In genomic region chr2:61605245-61605644, GRCh38 we compare ENCODE assay signal across 28 cellular contexts.
DNase-seq lines count a peak whose midpoint lies in the region; ATAC-seq, FAIRE-seq and TF ChIP-seq lines count a peak whose summit lies in the region.
"Had no signal": no experiment of that assay in that cellular context is flagged by ENCODE, and none has a peak within 500 bp of the region (broad histone marks: within the 10 kb centered on the region; RNA-seq: fewer than 3 reads in every experiment).

No MANE protein-coding gene starts in this region.

- no peaks in the 10 kb centered on the region for H3K9me3 Mint-ChIP-seq in chondrocyte (ENCODE audit: low read depth)
- H3K9me3 Mint-ChIP-seq: CD4-positive, alpha-beta memory T cell; CD8-positive, alpha-beta memory T cell had no signal

- ATAC-seq in A549 (no peak), HCT116 (no peak), K562 (no peak)
- ATAC-seq: GM12878 had no signal

- WGBS in A549 (ENCODE audit: missing lambda C conversion rate): 95% methylated on average over 3 of the region's 3 CpGs
- WGBS in K562 (ENCODE audit: insufficient coverage, low coverage, missing lambda C conversion rate): 41% methylated on average over 3 of the region's 3 CpGs
- WGBS in transverse colon (ENCODE audit: low coverage in 1 of 2), 2 donors: 90% methylated on average over 2 to 3 of the region's 3 CpGs

- H3K4me1 Mint-ChIP-seq in chondrocyte (ENCODE audit: low read depth): no peaks in the 10 kb centered on the region
- H3K4me1 Mint-ChIP-seq: CD14-positive monocyte; CD4-positive, alpha-beta memory T cell; CD4-positive, CD25-positive, alpha-beta regulatory T cell; CD8-positive, alpha-beta memory T cell had no signal

- FAIRE-seq in A549 (lab: Jason Lieb, UNC): no peak
- no peak for FAIRE-seq in K562 (lab: Jason Lieb, UNC)
- FAIRE-seq: A204.1, GM12878, GM12892, GM18507, GM19239 had no signal

- intact Hi-C loops in HCT116 (cut with micrococcal nuclease) (no loop called here), K562 (cut with micrococcal nuclease) (no loop called here), transverse colon (cut with DNase I; ENCODE audit: low total_unique reads) (no loop called here)

- DNase-seq in A549 (ENCODE audit: low read depth in 1 of 2, low spot score in 1 of 2) (no peak), HCT116 (ENCODE audit: low read depth, low spot score) (no peak), K562 (ENCODE audit: extremely low read depth in 1 of 4, low spot score in 3 of 4) (no peak), chondrocyte (ENCODE audit: low spot score) (peak; percentile 12), transverse colon (no peak), SHP77 treated with DMSO at 0.1 percent for 48 hours (lab: John Stamatoyannopoulos, UW) (no peak), HuH-7 (ENCODE audit: low spot score) (no peak), AG20443 (ENCODE audit: low spot score) (no peak)
- DNase-seq: 8988T; BE2C; C1 segment of cervical spinal cord; CD4-positive, alpha-beta memory T cell; CD4-positive, CD25-positive, alpha-beta regulatory T cell; CD8-positive, alpha-beta memory T cell; COR-L47; DMS 273 treated with DMSO at 0.1 percent for 48 hours; DMS153; DMS79; DND-41; EL; GDM1 had no signal

- no peak for TF ChIP-seq EP300 in A549 (IDR thresholded peaks at IDR 0.05)
- no peak for TF ChIP-seq EP300 in K562 (IDR thresholded peaks at IDR 0.05; ENCODE audit: low read length)
- no peak for TF ChIP-seq EP300 in transverse colon (IDR thresholded peaks at IDR 0.05; ENCODE audit: low read depth)

- no peaks in the 10 kb centered on the region for H3K36me3 ChIP-seq in HCT116 (ENCODE audit: control insufficient read depth in 1 of 2, insufficient read depth in 2 of 2, low read length in 2 of 2)
- no peaks in the 10 kb centered on the region for H3K36me3 ChIP-seq in K562 (ENCODE audit: control insufficient read depth, insufficient read depth, low read length)
- H3K36me3 ChIP-seq in transverse colon: no peaks in the 10 kb centered on the region
- H3K36me3 ChIP-seq: BE2C, BLaER1 had no signal

- H3K79me2 ChIP-seq in HCT116 (ENCODE audit: insufficient read depth, low read length) (no peaks in the 10 kb centered on the region), K562 (ENCODE audit: control insufficient read depth, insufficient read depth, low read length) (no peaks in the 10 kb centered on the region)

- no peak for TF ChIP-seq RAD21 in A549 (conservative IDR thresholded peaks at IDR 0.05 in 1 of 2, IDR thresholded peaks at IDR 0.05 in 1 of 2)
- TF ChIP-seq RAD21 in HCT116 (IDR thresholded peaks at IDR 0.05; ENCODE audit: low read depth): no peak
- TF ChIP-seq RAD21 in K562 (CRISPR knock-in tag; conservative IDR thresholded peaks at IDR 0.05 in 1 of 2, IDR thresholded peaks at IDR 0.05 in 1 of 2): no peak

- RAD21 ChIA-PET in HCT116 (lab: Charles Lee; ENCODE audit: low non-redundant PET in 1 of 2, low total read pairs in 2 of 2, uncharacterized antibody in 2 of 2, unreplicated experiment in 2 of 2): no interaction called here

- no peaks in the 10 kb centered on the region for H4K20me1 ChIP-seq in HCT116 (ENCODE audit: insufficient read depth)
- no peaks in the 10 kb centered on the region for H4K20me1 ChIP-seq in K562 (replicated peaks; ENCODE audit: control insufficient read depth, insufficient read depth, low read length)
- H4K20me1 ChIP-seq: BLaER1 had no signal

- BruUV-seq in HCT116 (replicated peaks; lab: Mats Ljungman, UMichigan) (no TSS peak), K562 (replicated peaks; lab: Mats Ljungman, UMichigan) (no TSS peak)

- no peaks in the 10 kb centered on the region for H3K27me3 Mint-ChIP-seq in chondrocyte (ENCODE audit: low read depth)
- H3K27me3 Mint-ChIP-seq: CD4-positive, alpha-beta memory T cell; CD8-positive, alpha-beta memory T cell had no signal

- H3K27me3 ChIP-seq in HCT116 (ENCODE audit: insufficient read depth, low read length) (no peaks in the 10 kb centered on the region), K562 (ENCODE audit: control insufficient read depth in 2 of 2, insufficient read depth in 2 of 2, low read length in 2 of 2) (no peaks in the 10 kb centered on the region), transverse colon (no peaks in the 10 kb centered on the region)
- H3K27me3 ChIP-seq: BE2C, BLaER1 had no signal

- no peaks in the 10 kb centered on the region for H3K9me1 ChIP-seq in K562 (ENCODE audit: control insufficient read depth, insufficient read depth, low read length)

- H3K4me2 ChIP-seq in A549 (no peak overlapping the region), HCT116 (ENCODE audit: low read length) (no peak overlapping the region), K562 (ENCODE audit: insufficient read depth, low read length) (no peak overlapping the region)
- H3K4me2 ChIP-seq: BLaER1 had no signal

- H3K36me3 Mint-ChIP-seq in chondrocyte (ENCODE audit: low read depth): no peaks in the 10 kb centered on the region
- H3K36me3 Mint-ChIP-seq: CD14-positive monocyte; CD4-positive, alpha-beta memory T cell; CD4-positive, CD25-positive, alpha-beta regulatory T cell; CD8-positive, alpha-beta memory T cell had no signal

- H3K27ac ChIP-seq in A549 (no peak overlapping the region), HCT116 (ENCODE audit: low read depth, low read length) (no peak overlapping the region), K562 (ENCODE audit: extremely low read depth, low read depth, low read length) (no peak overlapping the region), transverse colon (no peak overlapping the region)
- H3K27ac ChIP-seq: BLaER1 had no signal

- POLR2A ChIA-PET in A549 (lab: Yijun Ruan, JAX): no interaction called here
- POLR2A ChIA-PET in HCT116 (lab: Charles Lee): no interaction called here
- POLR2A ChIA-PET in K562 (lab: Yijun Ruan, JAX): no interaction called here

- H3K4me1 ChIP-seq in A549: no peaks in the 10 kb centered on the region
- H3K4me1 ChIP-seq in HCT116 (ENCODE audit: control insufficient read depth in 1 of 2, insufficient read depth in 2 of 2, low read length in 2 of 2): no peaks in the 10 kb centered on the region
- no peaks in the 10 kb centered on the region for H3K4me1 ChIP-seq in K562 (replicated peaks in 1 of 2; ENCODE audit: control insufficient read depth in 2 of 2, insufficient read depth in 2 of 2, low read length in 2 of 2)
- no peaks in the 10 kb centered on the region for H3K4me1 ChIP-seq in transverse colon
- H3K4me1 ChIP-seq: BE2C, BLaER1 had no signal

- in situ Hi-C loops in K562 (cut with MboI) (no loop called here), transverse colon (cut with MboI; ENCODE audit: low pct_ligation_motif_present in 1 of 4, low pct_unique_long_range_greater_than_20kb in 1 of 4, low sequenced_read_pairs in 3 of 4) (no loop called here)

- no peak overlapping the region for H3K4me3 Mint-ChIP-seq in chondrocyte (ENCODE audit: unreplicated experiment)
- H3K4me3 Mint-ChIP-seq: CD14-positive monocyte; CD4-positive, alpha-beta memory T cell; CD4-positive, CD25-positive, alpha-beta regulatory T cell; CD8-positive, alpha-beta memory T cell had no signal

- H3K9ac ChIP-seq in HCT116 (ENCODE audit: low read length): no peak overlapping the region
- no peak overlapping the region for H3K9ac ChIP-seq in K562 (ENCODE audit: insufficient read depth in 1 of 2, low read depth in 2 of 2, low read length in 2 of 2)
- H3K9ac ChIP-seq: BLaER1 had no signal

- H3K9me2 ChIP-seq in HCT116 (ENCODE audit: insufficient read depth): no peaks in the 10 kb centered on the region

- TF ChIP-seq POLR2A in A549 (IDR thresholded peaks at IDR 0.05; ENCODE audit: low read length): no peak
- no peak for TF ChIP-seq POLR2A in HCT116 (IDR thresholded peaks at IDR 0.05; ENCODE audit: borderline replicate concordance, extremely low read depth, insufficient read depth, insufficient read length)
- TF ChIP-seq POLR2A in K562 (conservative IDR thresholded peaks at IDR 0.05): no peak
- no peak for TF ChIP-seq POLR2A in transverse colon (IDR thresholded peaks at IDR 0.05)

- CTCF ChIA-PET in A549 (lab: Yijun Ruan, JAX) (no interaction called here), HCT116 (lab: Charles Lee) (no interaction called here), K562 (lab: Yijun Ruan, JAX; ENCODE audit: low intra/inter-chr PET ratio) (no interaction called here)

- TF ChIP-seq CTCF in A549 (IDR thresholded peaks at IDR 0.05) (no peak), HCT116 (IDR thresholded peaks at IDR 0.05 in 2 of 3, conservative IDR thresholded peaks at IDR 0.05 in 1 of 3; ENCODE audit: borderline replicate concordance in 1 of 3, insufficient read depth in 1 of 3, low read depth in 2 of 3, low read length in 2 of 3) (no peak), K562 (IDR thresholded peaks at IDR 0.05 in 2 of 3, conservative IDR thresholded peaks at IDR 0.05 in 1 of 3; ENCODE audit: insufficient read depth in 2 of 3, low read depth in 1 of 3, low read length in 3 of 3) (no peak), chondrocyte (IDR thresholded peaks at IDR 0.05) (no peak), transverse colon (IDR thresholded peaks at IDR 0.05) (no peak)

- H3K4me3 ChIP-seq in A549 (no peak overlapping the region), HCT116 (replicated peaks in 1 of 2; ENCODE audit: low read depth in 1 of 2, low read length in 2 of 2) (no peak overlapping the region), K562 (no peak overlapping the region), transverse colon (no peak overlapping the region)
- H3K4me3 ChIP-seq: BLaER1, GM12878 had no signal

- H2AFZ ChIP-seq in HCT116 (ENCODE audit: low read depth, low read length, poor library complexity, severe bottlenecking) (peak overlapping the region; percentile 15), K562 (ENCODE audit: low read depth, low read length) (no peak overlapping the region)

- no peak overlapping the region for H3K27ac Mint-ChIP-seq in chondrocyte (ENCODE audit: unreplicated experiment)
- H3K27ac Mint-ChIP-seq: CD14-positive monocyte; CD4-positive, alpha-beta memory T cell; CD8-positive, alpha-beta memory T cell had no signal

- H3K9me3 ChIP-seq in A549: no peaks in the 10 kb centered on the region
- no peaks in the 10 kb centered on the region for H3K9me3 ChIP-seq in HCT116 (ENCODE audit: control insufficient read depth in 1 of 2, insufficient read depth in 1 of 2, low read depth in 1 of 2, low read length in 2 of 2)
- H3K9me3 ChIP-seq in K562 (replicated peaks; ENCODE audit: control insufficient read depth, insufficient read depth, low read depth, low read length): no peaks in the 10 kb centered on the region
- H3K9me3 ChIP-seq in transverse colon: no peaks in the 10 kb centered on the region
- H3K9me3 ChIP-seq: BE2C, BLaER1 had no signal

TF ChIP-seq in A549, 52 proteins besides CTCF, POLR2A, EP300 and RAD21:
- TF ChIP-seq ESRRA (IDR thresholded peaks at IDR 0.05; ENCODE audit: borderline replicate concordance, low read length) (no peak), MAFK (IDR thresholded peaks at IDR 0.05; ENCODE audit: partially characterized antibody) (peak; percentile 85)

TF ChIP-seq in HCT116, 20 proteins besides CTCF, POLR2A, EP300 and RAD21 (continues in another document):
- TF ChIP-seq CBX3 (IDR thresholded peaks at IDR 0.05; ENCODE audit: low read depth) (no peak), JUND (IDR thresholded peaks at IDR 0.05) (no peak)

TF ChIP-seq in K562, 482 proteins besides CTCF, POLR2A, EP300 and RAD21 (continues in another document):
- TF ChIP-seq MAFG (tag; conservative IDR thresholded peaks at IDR 0.05) (peak; percentile 68), ZNF124 (CRISPR knock-in tag; IDR thresholded peaks at IDR 0.05) (no peak), MAFK (IDR thresholded peaks at IDR 0.05; ENCODE audit: low read length) (peak; percentile 39; the same call in 1 of the 2 replicates), ZNF316 (IDR thresholded peaks at IDR 0.05) (peak; percentile 81), C11orf30 (IDR thresholded peaks at IDR 0.05; ENCODE audit: low read depth) (peak; percentile 75)

Comparison
In these comparisons a context has a peak if more than half of its experiments do, and no peak if none do; other contexts are left out.
1. Of the 35 proteins assayed by ChIP-seq in both K562 and A549: peak only in K562: none; only in A549: none; in both: MAFK; in neither: 34.